ENCODE assay signal across 1 cellular context in genomic region chr3:129105862-129106261, GRCh38.
TF ChIP-seq lines count a peak whose summit lies in the region.

No MANE protein-coding gene starts in this region.

TF ChIP-seq in HEK293, 187 proteins besides CTCF, POLR2A, EP300 and RAD21 (continued from another document):
- TF ChIP-seq ZNF138 (tag by site-specific recombination; IDR thresholded peaks at IDR 0.05; ENCODE audit: borderline replicate concordance) (no peak), ZNF266 (tag by site-specific recombination; IDR thresholded peaks at IDR 0.05; ENCODE audit: low read depth) (no peak), GLI2 (tag by site-specific recombination; IDR thresholded peaks at IDR 0.05; ENCODE audit: borderline replicate concordance, low read depth) (no peak)
